8 cellular contexts compared by ENCODE assay signal in the genomic region with DNA sequence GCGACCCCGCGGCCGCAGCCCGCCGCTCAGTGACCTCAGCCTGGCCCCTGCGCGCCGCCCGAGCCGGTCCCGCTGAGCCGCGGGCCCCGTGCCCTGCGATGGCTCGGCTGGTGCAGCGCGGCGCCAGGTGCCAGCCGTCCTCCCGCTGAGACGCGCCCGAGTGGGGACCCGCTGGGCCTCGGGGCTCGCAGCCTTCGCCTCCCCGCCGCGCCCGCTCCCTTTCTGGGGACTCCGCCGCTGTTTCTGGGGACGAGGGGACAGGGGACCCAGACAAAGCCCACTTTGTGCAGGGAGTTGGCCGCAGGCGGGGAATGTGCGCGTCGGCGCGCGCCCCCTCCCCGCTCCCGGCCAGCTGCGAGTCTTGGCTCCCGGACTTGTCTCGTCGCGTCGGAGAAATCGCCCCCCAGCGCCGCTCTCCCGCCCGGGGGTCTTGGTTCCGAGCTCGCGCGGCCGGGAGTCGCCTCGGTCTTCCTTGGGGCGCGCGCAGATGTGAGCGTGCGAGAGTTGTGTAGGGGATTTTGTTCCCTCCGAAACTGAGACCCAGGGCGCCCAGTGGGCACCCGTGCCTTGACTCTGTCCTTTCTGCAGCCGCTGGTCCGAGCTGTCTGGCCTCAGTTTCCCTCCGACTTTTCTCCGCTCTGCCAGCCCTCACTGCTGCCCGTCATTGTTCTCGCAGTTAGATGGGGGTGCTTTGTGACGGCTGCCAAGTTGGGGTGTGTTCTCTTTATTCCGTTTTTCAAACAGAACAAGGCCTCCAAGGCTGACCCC. TPM values are rescaled to one million over a fixed set of nuclear protein-coding genes. Genes with fewer than 3 reads are reported as not detected.
A peak's percentile ranks its signal among the peaks of the same experiment; 100 is the strongest.
DNase-seq lines count a peak whose midpoint lies in the region; ATAC-seq and TF ChIP-seq lines count a peak whose summit lies in the region.

No MANE protein-coding gene starts in this region.

- no peaks in the 10 kb centered on the region for H3K36me3 ChIP-seq in breast epithelium
- H3K36me3 ChIP-seq in right lobe of liver = no peaks in the 10 kb centered on the region

- peak; percentile 25 for ATAC-seq in HG03565 (IDR thresholded peaks at IDR 0.05; ENCODE audit: unreplicated experiment)
- peak in 1 of 4 donors; percentile 4 for ATAC-seq in right lobe of liver
- ATAC-seq in HG02885 (IDR thresholded peaks at IDR 0.05; ENCODE audit: poor library complexity, unreplicated experiment) = no peak

- no peak for TF ChIP-seq POLR2A in breast epithelium (IDR thresholded peaks at IDR 0.05)
- TF ChIP-seq POLR2A in right lobe of liver (IDR thresholded peaks at IDR 0.05) = no peak

- H3K4me3 ChIP-seq in breast epithelium (peak overlapping the region; percentile 71 to 97 (median 82)), right lobe of liver (peak overlapping the region; percentile 54 to 65 (median 63))

- TF ChIP-seq CTCF in breast epithelium (IDR thresholded peaks at IDR 0.05) (no peak), right lobe of liver (IDR thresholded peaks at IDR 0.05) (no peak)

- H3K27ac ChIP-seq in breast epithelium (peak overlapping the region in 1 of 2 donors; percentile 83), right lobe of liver (peak overlapping the region; percentile 33 to 60 (median 50)), temporal lobe (ENCODE audit: low read depth, low read length) (peak overlapping the region; percentile 74)

- intact Hi-C loops in breast epithelium (cut with DNase I; ENCODE audit: low total_unique reads) (no loop called here), right lobe of liver (cut with DNase I) (no loop called here)

- no peaks in the 10 kb centered on the region for H3K4me1 ChIP-seq in breast epithelium
- H3K4me1 ChIP-seq in right lobe of liver = peaks cover 0 to 7% (median 0%) of the 10 kb centered on the region in 4 donors

- DNase-seq in NCI-H1417 (lab: John Stamatoyannopoulos, UW) (peak in 2 of 3 experiments; percentile 88 to 94), NCI-H1417 treated with DMSO at 0.1 percent for 48 hours (lab: John Stamatoyannopoulos, UW) (no peak), breast epithelium (ENCODE audit: low spot score in 2 of 2) (no peak), right lobe of liver (no peak), NCI-H2081 treated with DMSO at 0.1 percent for 48 hours (lab: John Stamatoyannopoulos, UW) (no peak)

- H3K27me3 ChIP-seq in breast epithelium = no peaks in the 10 kb centered on the region
- H3K27me3 ChIP-seq in right lobe of liver = no peaks in the 10 kb centered on the region

- H3K9me3 ChIP-seq in breast epithelium (no peaks in the 10 kb centered on the region), right lobe of liver (no peaks in the 10 kb centered on the region)

- WGBS in right lobe of liver (ENCODE audit: insufficient coverage, low coverage, low lambda C conversion rate, missing lambda C conversion rate) = 6% methylated on average over 5 of the region's 80 CpGs

RNA-seq across cellular contexts. Expression of a gene that starts 0.8 kb away (rescaled TPM):
- 1 to 10 TPM; 5.6 to 7.8 (median 5.8) TPM for total RNA-seq in breast epithelium
- total RNA-seq in right lobe of liver = 10 to 100 TPM in 1 of 6 experiments, 1 to 10 TPM in 5; 2.0 to 12.3 (median 4.6) TPM
- total RNA-seq in temporal lobe = 79.9 TPM

RNA-seq across cellular contexts. Expression of a gene that starts 50.6 kb away (rescaled TPM):
- 10 to 100 TPM; 18.6 to 30.5 (median 24.7) TPM for total RNA-seq in breast epithelium
- total RNA-seq in right lobe of liver = 10 to 100 TPM in 5 of 6 experiments, 1 to 10 TPM in 1; 9.3 to 17.8 (median 14.4) TPM
- 8.6 TPM for total RNA-seq in temporal lobe

Comparison
In these comparisons a context has a peak if more than half of its experiments do, and no peak if none do; other contexts are left out.
1. DNase-seq: peak in NCI-H1417 (2 of 3); none in NCI-H1417 treated with DMSO at 0.1 percent for 48 hours (single experiment), breast epithelium (0 of 2), right lobe of liver (0 of 3) and NCI-H2081 treated with DMSO at 0.1 percent for 48 hours (single experiment).